In genomic region chr6:131134220-131134831, GRCh38 we compare ENCODE assay signal across 9 cellular contexts. TPM values are rescaled to one million over a fixed set of nuclear protein-coding genes. Genes with fewer than 3 reads are reported as not detected.
DNase-seq lines count a peak whose midpoint lies in the region; ATAC-seq and TF ChIP-seq lines count a peak whose summit lies in the region.
"Had no signal": no experiment of that assay in that cellular context is flagged by ENCODE, and none has a peak within 500 bp of the region (broad histone marks: within the 10 kb centered on the region; RNA-seq: fewer than 3 reads in every experiment).

No MANE protein-coding gene starts in this region.

- peaks cover 4 to 29% (median 6%) of the 10 kb centered on the region in 3 donors for H3K4me1 ChIP-seq in gastroesophageal sphincter
- peaks cover 16% of the 10 kb centered on the region for H3K4me1 ChIP-seq in skeletal muscle satellite cell (ENCODE audit: control insufficient read depth, insufficient read depth, low read length)

- no peak for TF ChIP-seq POLR2A in gastroesophageal sphincter (IDR thresholded peaks at IDR 0.05)

- H3K4me3 Mint-ChIP-seq in T-helper 17 cell = peak overlapping the region; percentile 43

- no peak for TF ChIP-seq CTCF in gastroesophageal sphincter (IDR thresholded peaks at IDR 0.05)

- H3K36me3 ChIP-seq in gastroesophageal sphincter (no peaks in the 10 kb centered on the region), skeletal muscle satellite cell (ENCODE audit: insufficient read depth, low read length) (no peaks in the 10 kb centered on the region)

- ATAC-seq in T-helper 17 cell = no peak
- ATAC-seq in gastroesophageal sphincter = no peak
- ATAC-seq in HG03095 (IDR thresholded peaks at IDR 0.05; ENCODE audit: unreplicated experiment) = no peak
- no peak for ATAC-seq in HG03045 (IDR thresholded peaks at IDR 0.05; ENCODE audit: unreplicated experiment)

- H3K4me1 Mint-ChIP-seq in T-helper 17 cell = peaks cover 11% of the 10 kb centered on the region

- peak overlapping the region; percentile 51 to 95 (median 92) for H3K27ac ChIP-seq in gastroesophageal sphincter

- 78 to 83% methylated on average over 10 to 12 of the region's 12 CpGs for WGBS in gastroesophageal sphincter (ENCODE audit: low coverage in 1 of 2), 2 donors

- peak overlapping the region; percentile 89 for H3K9ac ChIP-seq in skeletal muscle satellite cell (ENCODE audit: low read depth, low read length)

- H3K27me3 ChIP-seq in gastroesophageal sphincter = no peaks in the 10 kb centered on the region
- no peaks in the 10 kb centered on the region for H3K27me3 ChIP-seq in skeletal muscle satellite cell (ENCODE audit: control insufficient read depth, insufficient read depth, low read length)

- peaks cover 3% of the 10 kb centered on the region for H3K36me3 Mint-ChIP-seq in T-helper 17 cell (ENCODE audit: low read depth)

- no peak for TF ChIP-seq EP300 in gastroesophageal sphincter (IDR thresholded peaks at IDR 0.05)

- H3K4me3 ChIP-seq in GM08714 (ENCODE audit: low read length) = peak overlapping the region; percentile 95; the same call in 1 of the 2 replicates
- H3K4me3 ChIP-seq in gastroesophageal sphincter = peak overlapping the region; percentile 85 to 88
- peak overlapping the region; percentile 86 for H3K4me3 ChIP-seq in skeletal muscle satellite cell (ENCODE audit: low read length)

- H3K9me3 ChIP-seq in T-helper 17 cell (ENCODE audit: control insufficient read depth, low read length, poor library complexity, severe bottlenecking) (no peaks in the 10 kb centered on the region), gastroesophageal sphincter (no peaks in the 10 kb centered on the region), skeletal muscle satellite cell (replicated peaks; ENCODE audit: low read length) (no peaks in the 10 kb centered on the region)

- H3K27ac Mint-ChIP-seq in T-helper 17 cell = peak overlapping the region; percentile 71

- DNase-seq in T-helper 17 cell (no peak), NCI-H1930 (lab: John Stamatoyannopoulos, UW) (no peak), NCI-H2081 (lab: John Stamatoyannopoulos, UW) (no peak)
- DNase-seq: NCI-H187 had no signal

- H3K27me3 Mint-ChIP-seq in T-helper 17 cell = no peaks in the 10 kb centered on the region

- H3K4me2 ChIP-seq in skeletal muscle satellite cell (ENCODE audit: low read length) = peak overlapping the region; percentile 93

RNA-seq across cellular contexts. Expression of gene AKAP7, which starts 0.9 kb away (rescaled TPM):
- 10 to 100 TPM in 1 of 2 donors, 1 to 10 TPM in 1; 3.9 to 11.6 TPM for total RNA-seq in T-helper 17 cell
- total RNA-seq in gastroesophageal sphincter = 10 to 100 TPM in 1 of 4 donors, 1 to 10 TPM in 3; 5.9 to 15.1 (median 7.2) TPM
- 2.5 and 3.9 TPM in 2 replicates for total RNA-seq in skeletal muscle satellite cell (2012; rRNA removed)
